8 cellular contexts compared by ENCODE assay signal in the genomic region with DNA sequence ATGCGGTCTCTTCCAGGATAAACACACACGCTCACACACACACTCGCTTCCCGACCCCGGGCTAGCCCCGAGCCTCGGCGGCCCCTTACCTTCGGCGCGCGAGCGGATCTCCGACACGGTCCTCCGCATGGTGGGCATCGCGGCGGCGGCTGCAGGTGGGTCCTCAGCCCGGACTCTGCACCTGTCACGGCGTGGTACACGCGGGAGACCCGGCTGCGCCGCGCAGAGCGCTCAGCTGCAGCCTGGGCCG. TPM values are rescaled to one million over a fixed set of nuclear protein-coding genes. Genes with fewer than 3 reads are reported as not detected.
DNase-seq lines count a peak whose midpoint lies in the region; ATAC-seq and TF ChIP-seq lines count a peak whose summit lies in the region.

No MANE protein-coding gene starts in this region.

- H3K36me3 ChIP-seq in BLaER1 treated with 17β-estradiol and CSF1 and Interleukin-3, amounts not matched to agents 10 nM and 100 nM: peaks cover 0 to 11% (median 1%) of the 10 kb centered on the region in 11 experiments; a peak in 9 of 22 replicates
- H3K36me3 ChIP-seq in duodenal mucosa (ENCODE audit: control insufficient read depth in 1 of 2, insufficient read depth in 2 of 2, low read length in 2 of 2): no peaks in the 10 kb centered on the region
- H3K36me3 ChIP-seq in neural cell (ENCODE audit: insufficient read depth, low read length): no peaks in the 10 kb centered on the region

- TF ChIP-seq CTCF in neural cell (IDR thresholded peaks at IDR 0.05; ENCODE audit: poor library complexity, severe bottlenecking): no peak

- peak overlapping the region in 10 of 11 experiments; percentile 91 to 99 (median 96); a peak in 21 of 22 replicates for H3K27ac ChIP-seq in BLaER1 treated with 17β-estradiol and CSF1 and Interleukin-3, amounts not matched to agents 10 nM and 100 nM
- H3K27ac ChIP-seq in duodenal mucosa (ENCODE audit: low read depth, low read length): peak overlapping the region; percentile 59
- H3K27ac ChIP-seq in neural cell (ENCODE audit: low read length): peak overlapping the region; percentile 57

- DNase-seq in M059J (ENCODE audit: low read depth) (peak; percentile 2), CD1c-positive myeloid dendritic cell (ENCODE audit: extremely low spot score) (no peak), erythroblast (lab: John Stamatoyannopoulos, UW) (no peak)
- no peak for DNase-seq in stimulated activated CD4-positive, alpha-beta T cell treated with anti-CD3 and anti-CD28 coated beads, Interleukin-4, amount 100 ng/mL, for 24 hours

- no peak for TF ChIP-seq EP300 in neural cell (conservative IDR thresholded peaks at IDR 0.05; ENCODE audit: poor library complexity, severe bottlenecking)

- peak overlapping the region; percentile 88 to 97 (median 94) for H3K9ac ChIP-seq in BLaER1 treated with 17β-estradiol and CSF1 and Interleukin-3, amounts not matched to agents 10 nM and 100 nM
- peak overlapping the region; percentile 74 to 75 for H3K9ac ChIP-seq in duodenal mucosa (ENCODE audit: low read depth in 1 of 2, low read length in 2 of 2)
- peak overlapping the region; percentile 76 for H3K9ac ChIP-seq in neural cell (ENCODE audit: low read length)

- no peaks in the 10 kb centered on the region for H3K27me3 ChIP-seq in BLaER1 treated with 17β-estradiol and CSF1 and Interleukin-3, amounts not matched to agents 10 nM and 100 nM
- H3K27me3 ChIP-seq in duodenal mucosa (ENCODE audit: control insufficient read depth in 1 of 2, insufficient read depth in 2 of 2, low read length in 2 of 2): no peaks in the 10 kb centered on the region
- H3K27me3 ChIP-seq in neural cell (ENCODE audit: insufficient read depth, low read depth, low read length): no peaks in the 10 kb centered on the region

- peak; percentile 16 for TF ChIP-seq RAD21 in neural cell (conservative IDR thresholded peaks at IDR 0.05)

- H3K4me3 ChIP-seq in BLaER1 treated with 17β-estradiol and CSF1 and Interleukin-3, amounts not matched to agents 10 nM and 100 nM: peak overlapping the region; percentile 88 to 100 (median 98)
- H3K4me3 ChIP-seq in duodenal mucosa (ENCODE audit: low read depth in 1 of 2, low read length in 2 of 2) (peak overlapping the region; percentile 83 to 94), neural cell (ENCODE audit: low read length) (peak overlapping the region; percentile 77)

- peak overlapping the region; percentile 63 for H2AFZ ChIP-seq in neural cell (ENCODE audit: low read depth, low read length)

- H3K9me3 ChIP-seq in BLaER1 treated with 17β-estradiol and CSF1 and Interleukin-3, amounts not matched to agents 10 nM and 100 nM (replicated peaks in 1 of 11): peaks cover 6 to 19% (median 14%) of the 10 kb centered on the region in 11 experiments
- no peaks in the 10 kb centered on the region for H3K9me3 ChIP-seq in duodenal mucosa (ENCODE audit: control insufficient read depth in 1 of 2, low read length in 2 of 2)
- H3K9me3 ChIP-seq in neural cell (ENCODE audit: low read length): no peaks in the 10 kb centered on the region

- H3K4me2 ChIP-seq in BLaER1 treated with 17β-estradiol and CSF1 and Interleukin-3, amounts not matched to agents 10 nM and 100 nM: peak overlapping the region; percentile 78 to 95 (median 89)
- H3K4me2 ChIP-seq in neural cell (ENCODE audit: low read length): peak overlapping the region; percentile 52

- H3K4me1 ChIP-seq in BLaER1 treated with 17β-estradiol and CSF1 and Interleukin-3, amounts not matched to agents 10 nM and 100 nM: peaks cover 30 to 42% (median 35%) of the 10 kb centered on the region in 10 experiments
- peaks cover 31% of the 10 kb centered on the region in 2 donors for H3K4me1 ChIP-seq in duodenal mucosa (ENCODE audit: control insufficient read depth in 1 of 2, insufficient read depth in 2 of 2, low read length in 2 of 2)

- H3F3A ChIP-seq in neural cell (ENCODE audit: insufficient read depth, low read length, poor library complexity, severe bottlenecking): no peaks in the 10 kb centered on the region

- H3K79me2 ChIP-seq in neural cell (replicated peaks; ENCODE audit: insufficient read depth, low read length): peaks cover 4% of the 10 kb centered on the region

- H4K20me1 ChIP-seq in BLaER1 treated with 17β-estradiol and CSF1 and Interleukin-3, amounts not matched to agents 10 nM and 100 nM: peaks cover 0 to 3% (median 0%) of the 10 kb centered on the region in 11 experiments; a peak in 1 of 22 replicates
- no peaks in the 10 kb centered on the region for H4K20me1 ChIP-seq in neural cell (ENCODE audit: insufficient read depth)

- H3K9me2 ChIP-seq in neural cell (ENCODE audit: insufficient read depth, low read length): no peaks in the 10 kb centered on the region

- no peak for TF ChIP-seq POLR2A in erythroblast (IDR thresholded peaks at IDR 0.05; ENCODE audit: low read length)

- ATAC-seq in GM21447 (IDR thresholded peaks at IDR 0.05; ENCODE audit: unreplicated experiment): no peak

TF ChIP-seq in neural cell, 6 proteins besides CTCF, POLR2A, EP300 and RAD21:
- no peak for TF ChIP-seq EZH2 (IDR thresholded peaks at IDR 0.05; ENCODE audit: borderline replicate concordance, insufficient read depth, low read length, poor library complexity, severe bottlenecking)
- no peak for TF ChIP-seq POLR2AphosphoS5 (IDR thresholded peaks at IDR 0.05)
- no peak for TF ChIP-seq TAF1 (IDR thresholded peaks at IDR 0.05; ENCODE audit: low read depth)
- TF ChIP-seq MXI1 (conservative IDR thresholded peaks at IDR 0.05; ENCODE audit: poor library complexity, severe bottlenecking): peak; percentile 82
- TF ChIP-seq REST (IDR thresholded peaks at IDR 0.05; ENCODE audit: borderline replicate concordance): peak; percentile 5

RNA-seq across cellular contexts. Expression of gene ATP8A1, which starts 0.2 kb away (rescaled TPM):
- total RNA-seq in M059J (2014; rRNA removed; shearing (Covaris generic)): 0.81 and 1.3 TPM in 2 replicates
- polyA plus RNA-seq in neural cell: 41.8 and 45.8 TPM in 2 replicates
- 80.8 and 87.9 TPM in 2 replicates for polyA minus RNA-seq in neural cell
